Comparison of ENCODE assay signal across 8 cellular contexts in genomic region chr19:17078920-17079709, GRCh38. TPM values are rescaled to one million over a fixed set of nuclear protein-coding genes. Genes with fewer than 3 reads are reported as not detected.
DNase-seq lines count a peak whose midpoint lies in the region; ATAC-seq and TF ChIP-seq lines count a peak whose summit lies in the region.

No MANE protein-coding gene starts in this region.

- no peaks in the 10 kb centered on the region for H3K27me3 ChIP-seq in CD4-positive, CD25-positive, alpha-beta regulatory T cell (ENCODE audit: control insufficient read depth, insufficient read depth, low read length)
- H3K27me3 ChIP-seq in PC-3 (ENCODE audit: low read length) (no peaks in the 10 kb centered on the region), osteoblast (ENCODE audit: insufficient read depth, low read length) (no peaks in the 10 kb centered on the region)

- peaks cover 0 to 1% (median 0%) of the 10 kb centered on the region in 7 donors for H3K9me3 Mint-ChIP-seq in CD4-positive, CD25-positive, alpha-beta regulatory T cell
- no peaks in the 10 kb centered on the region for H3K9me3 Mint-ChIP-seq in effector memory CD8-positive, alpha-beta T cell

- H3K36me3 ChIP-seq in CD4-positive, CD25-positive, alpha-beta regulatory T cell (ENCODE audit: control insufficient read depth, insufficient read depth, low read length): peaks cover 2% of the 10 kb centered on the region
- H3K36me3 ChIP-seq in PC-3 (ENCODE audit: low read depth, low read length) (no peaks in the 10 kb centered on the region; the same call in 1 of the 2 replicates), osteoblast (ENCODE audit: insufficient read depth, low read length) (peaks cover 17% of the 10 kb centered on the region)

- H3K4me1 ChIP-seq in CD4-positive, CD25-positive, alpha-beta regulatory T cell (ENCODE audit: control insufficient read depth, insufficient read depth, low read length, poor library complexity, severe bottlenecking): peaks cover 53% of the 10 kb centered on the region
- peaks cover 26% of the 10 kb centered on the region for H3K4me1 ChIP-seq in PC-3 (ENCODE audit: insufficient read depth, low read length)
- H3K4me1 ChIP-seq in osteoblast (ENCODE audit: insufficient read depth, low read length): peaks cover 53% of the 10 kb centered on the region

- intact Hi-C loops in PC-3 (cut with micrococcal nuclease): no loop called here

- peak overlapping the region; percentile 81 for H3K9ac ChIP-seq in PC-3 (ENCODE audit: low read length)

- ATAC-seq in CD4-positive, CD25-positive, alpha-beta regulatory T cell (ENCODE audit: low read depth in 2 of 2): no peak
- ATAC-seq in PC-3 (no peak), HG03039 (IDR thresholded peaks at IDR 0.05; ENCODE audit: unreplicated experiment) (no peak)
- no peak for ATAC-seq in effector memory CD8-positive, alpha-beta T cell (replicated peaks)

- peaks cover 11 to 77% (median 52%) of the 10 kb centered on the region in 4 donors for H3K4me1 Mint-ChIP-seq in CD4-positive, CD25-positive, alpha-beta regulatory T cell
- H3K4me1 Mint-ChIP-seq in effector memory CD8-positive, alpha-beta T cell (ENCODE audit: low read depth in 2 of 2): peaks cover 68 to 70% of the 10 kb centered on the region in 2 donors

- no peaks in the 10 kb centered on the region for H3K9me3 ChIP-seq in CD4-positive, CD25-positive, alpha-beta regulatory T cell (ENCODE audit: control insufficient read depth in 2 of 2, low read length in 2 of 2)
- H3K9me3 ChIP-seq in PC-3 (ENCODE audit: low read length) (no peaks in the 10 kb centered on the region), osteoblast (ENCODE audit: low read depth, low read length) (no peaks in the 10 kb centered on the region)

- H4K20me1 ChIP-seq in PC-3 (ENCODE audit: low read length): peaks cover 16% of the 10 kb centered on the region; the same call in 1 of the 2 replicates
- peaks cover 37% of the 10 kb centered on the region for H4K20me1 ChIP-seq in osteoblast (ENCODE audit: insufficient read depth, low read length)

- CTCF ChIA-PET in PC-3 (lab: Charles Lee): no interaction called here

- POLR2A ChIA-PET in PC-3 (lab: Charles Lee; ENCODE audit: unreplicated experiment): no interaction called here

- BruUV-seq in PC-3 (replicated peaks; lab: Mats Ljungman, UMichigan): TSS peak; percentile 17

- peak overlapping the region; percentile 76 to 97 (median 82) for H3K27ac Mint-ChIP-seq in CD4-positive, CD25-positive, alpha-beta regulatory T cell
- H3K27ac Mint-ChIP-seq in effector memory CD8-positive, alpha-beta T cell: peak overlapping the region; percentile 78 to 85

- no peaks in the 10 kb centered on the region for H3F3A ChIP-seq in PC-3 (ENCODE audit: low read length, unreplicated experiment)

- peak overlapping the region; percentile 78 to 84 (median 82) for H3K4me3 Mint-ChIP-seq in CD4-positive, CD25-positive, alpha-beta regulatory T cell
- peak overlapping the region; percentile 80 to 81 for H3K4me3 Mint-ChIP-seq in effector memory CD8-positive, alpha-beta T cell

- DNase-seq in CD4-positive, CD25-positive, alpha-beta regulatory T cell: no peak
- no peak for DNase-seq in PC-3
- DNase-seq in effector memory CD8-positive, alpha-beta T cell: no peak
- DNase-seq in osteoblast (ENCODE audit: insufficient read length, low spot score, missing footprints): peak; percentile 84
- DNase-seq in NCI-H524 (lab: John Stamatoyannopoulos, UW): no peak
- no peak for DNase-seq in EL
- DNase-seq in COLO668 (lab: John Stamatoyannopoulos, UW; ENCODE audit: unreplicated experiment): no peak

- H3K79me2 ChIP-seq in PC-3 (ENCODE audit: low read length) (peaks cover 90% of the 10 kb centered on the region), osteoblast (ENCODE audit: insufficient read depth, low read length) (peaks cover 88% of the 10 kb centered on the region)

- H3K4me2 ChIP-seq in PC-3 (ENCODE audit: low read length): peak overlapping the region; percentile 87
- H3K4me2 ChIP-seq in osteoblast (ENCODE audit: insufficient read depth, low read length): peak overlapping the region; percentile 88

- TF ChIP-seq CTCF in PC-3 (conservative IDR thresholded peaks at IDR 0.05; ENCODE audit: low read depth, low read length) (no peak), osteoblast (IDR thresholded peaks at IDR 0.05; ENCODE audit: extremely low read depth, low read depth, low read length) (no peak)

- no peaks in the 10 kb centered on the region for H3K36me3 Mint-ChIP-seq in CD4-positive, CD25-positive, alpha-beta regulatory T cell
- H3K36me3 Mint-ChIP-seq in effector memory CD8-positive, alpha-beta T cell (ENCODE audit: insufficient read depth): peaks cover 26% of the 10 kb centered on the region

- peak overlapping the region; percentile 60 for H3K27ac ChIP-seq in CD4-positive, CD25-positive, alpha-beta regulatory T cell (ENCODE audit: insufficient read depth, low read length, poor library complexity, severe bottlenecking)
- H3K27ac ChIP-seq in PC-3 (ENCODE audit: low read length) (peak overlapping the region; percentile 95), osteoblast (ENCODE audit: low read depth, low read length) (peak overlapping the region; percentile 95)

- peak overlapping the region; percentile 26 for H3K4me3 ChIP-seq in CD4-positive, CD25-positive, alpha-beta regulatory T cell (ENCODE audit: low read depth, low read length)
- H3K4me3 ChIP-seq in PC-3 (ENCODE audit: low read length) (peak overlapping the region; percentile 69), osteoblast (ENCODE audit: insufficient read depth, low read length) (peak overlapping the region; percentile 75)

- H2AFZ ChIP-seq in PC-3 (ENCODE audit: low read length) (peak overlapping the region; percentile 52), osteoblast (ENCODE audit: low read length) (peak overlapping the region; percentile 39)

- H3K9me2 ChIP-seq in PC-3 (replicated peaks; ENCODE audit: low read length): no peaks in the 10 kb centered on the region

- H3K27me3 Mint-ChIP-seq in CD4-positive, CD25-positive, alpha-beta regulatory T cell: no peaks in the 10 kb centered on the region
- no peaks in the 10 kb centered on the region for H3K27me3 Mint-ChIP-seq in effector memory CD8-positive, alpha-beta T cell

RNA-seq across cellular contexts. Expression of gene MYO9B, which starts 3.5 kb away (rescaled TPM):
- 252 TPM for total RNA-seq in CD4-positive, CD25-positive, alpha-beta regulatory T cell
- 1 to 10 TPM; 3.4 to 6.7 (median 4.9) TPM for polyA plus RNA-seq in CD4-positive, CD25-positive, alpha-beta regulatory T cell
- total RNA-seq in PC-3 (2014; rRNA removed) (68.3 and 76.1 TPM in 2 replicates), osteoblast (86.9 and 96.6 TPM in 2 replicates)

RNA-seq across cellular contexts. Expression of gene HAUS8, which starts 3.9 kb away (rescaled TPM):
- total RNA-seq in CD4-positive, CD25-positive, alpha-beta regulatory T cell: 26.9 TPM
- 10 to 100 TPM; 11.0 to 12.7 (median 11.1) TPM for polyA plus RNA-seq in CD4-positive, CD25-positive, alpha-beta regulatory T cell
- total RNA-seq in PC-3 (2014; rRNA removed): 19.1 and 21.3 TPM in 2 replicates
- 1.8 and 2.1 TPM in 2 replicates for total RNA-seq in osteoblast

RNA-seq across cellular contexts. Expression of gene CPAMD8, which starts 52.5 kb away (rescaled TPM):
- 2.3 TPM for total RNA-seq in CD4-positive, CD25-positive, alpha-beta regulatory T cell
- under 1 TPM in 3 of 4 donors, not detected in 1; 0.03 to 0.65 (median 0.06) TPM for polyA plus RNA-seq in CD4-positive, CD25-positive, alpha-beta regulatory T cell
- 2.3 and 3.9 TPM in 2 replicates for total RNA-seq in PC-3 (2014; rRNA removed)
- 0.29 and 0.36 TPM in 2 replicates for total RNA-seq in osteoblast
